ENCODE assay signal across 1 cellular context in genomic region chr14:32202468-32202865, GRCh38.
TF ChIP-seq lines count a peak whose summit lies in the region.

No MANE protein-coding gene starts in this region.

TF ChIP-seq in SK-N-SH, 30 proteins besides CTCF, POLR2A, EP300 and RAD21 (continued from another document):
- TF ChIP-seq USF1 (IDR thresholded peaks at IDR 0.05; ENCODE audit: borderline replicate concordance, low read depth) (no peak), SIN3A (IDR thresholded peaks at IDR 0.05; ENCODE audit: borderline replicate concordance, low read depth, low read length) (no peak), REST (IDR thresholded peaks at IDR 0.05; ENCODE audit: low read depth, low read length) (no peak), EZH2phosphoT487 (IDR thresholded peaks at IDR 0.05; ENCODE audit: borderline replicate concordance, low read depth) (no peak), RXRA (IDR thresholded peaks at IDR 0.05; ENCODE audit: borderline replicate concordance, low read depth) (no peak), FOSL2 (IDR thresholded peaks at IDR 0.05; ENCODE audit: borderline replicate concordance, low read depth) (no peak), MXI1 (IDR thresholded peaks at IDR 0.05; ENCODE audit: low read depth, low read length) (no peak), USF2 (IDR thresholded peaks at IDR 0.05; ENCODE audit: borderline replicate concordance, low read depth, low read length) (no peak)
